Comparison of ENCODE assay signal across 1 cellular context in the genomic region with DNA sequence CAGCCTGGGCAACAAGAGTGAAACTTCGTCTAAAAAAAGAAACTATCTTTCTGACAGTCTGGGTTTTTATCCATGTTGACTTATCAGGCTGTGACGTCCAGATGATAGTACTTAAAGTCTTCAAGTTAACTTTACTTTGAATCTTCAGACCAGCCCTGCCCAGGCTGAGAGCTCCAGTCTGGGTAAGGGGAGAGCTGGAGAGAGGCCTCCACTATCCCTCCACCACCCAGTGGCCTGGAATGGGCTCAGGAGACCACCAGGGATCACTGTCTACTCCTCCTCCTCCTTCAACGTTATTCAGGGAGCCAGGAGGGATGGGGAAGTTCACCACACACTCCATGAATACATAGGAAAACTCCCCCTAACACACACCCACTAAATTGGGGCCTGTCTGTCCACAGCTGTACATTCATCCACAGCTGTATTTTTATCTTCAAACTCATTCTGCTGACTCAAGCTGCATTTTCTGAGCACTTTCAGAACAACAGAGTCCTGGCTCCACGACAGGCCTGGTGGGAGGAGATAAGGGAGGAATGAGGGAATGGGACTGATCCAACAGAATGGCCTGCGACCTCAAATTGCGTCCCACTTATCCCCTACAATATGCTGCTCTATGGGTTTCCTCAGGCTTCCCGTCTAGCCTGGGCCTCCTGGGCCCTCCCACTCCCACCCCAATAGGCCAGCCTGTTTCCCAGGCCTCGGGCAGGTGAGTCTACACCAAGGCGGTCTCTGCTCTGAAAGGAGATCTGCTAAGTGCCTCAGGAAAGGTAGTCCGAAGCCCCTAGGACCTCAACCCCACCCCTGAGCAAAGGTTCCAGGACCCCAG.
TF ChIP-seq lines count a peak whose summit lies in the region.

No MANE protein-coding gene starts in this region.

TF ChIP-seq in HEK293, 187 proteins besides CTCF, POLR2A, EP300 and RAD21 (continued from another document):
- TF ChIP-seq, protein P1, sequence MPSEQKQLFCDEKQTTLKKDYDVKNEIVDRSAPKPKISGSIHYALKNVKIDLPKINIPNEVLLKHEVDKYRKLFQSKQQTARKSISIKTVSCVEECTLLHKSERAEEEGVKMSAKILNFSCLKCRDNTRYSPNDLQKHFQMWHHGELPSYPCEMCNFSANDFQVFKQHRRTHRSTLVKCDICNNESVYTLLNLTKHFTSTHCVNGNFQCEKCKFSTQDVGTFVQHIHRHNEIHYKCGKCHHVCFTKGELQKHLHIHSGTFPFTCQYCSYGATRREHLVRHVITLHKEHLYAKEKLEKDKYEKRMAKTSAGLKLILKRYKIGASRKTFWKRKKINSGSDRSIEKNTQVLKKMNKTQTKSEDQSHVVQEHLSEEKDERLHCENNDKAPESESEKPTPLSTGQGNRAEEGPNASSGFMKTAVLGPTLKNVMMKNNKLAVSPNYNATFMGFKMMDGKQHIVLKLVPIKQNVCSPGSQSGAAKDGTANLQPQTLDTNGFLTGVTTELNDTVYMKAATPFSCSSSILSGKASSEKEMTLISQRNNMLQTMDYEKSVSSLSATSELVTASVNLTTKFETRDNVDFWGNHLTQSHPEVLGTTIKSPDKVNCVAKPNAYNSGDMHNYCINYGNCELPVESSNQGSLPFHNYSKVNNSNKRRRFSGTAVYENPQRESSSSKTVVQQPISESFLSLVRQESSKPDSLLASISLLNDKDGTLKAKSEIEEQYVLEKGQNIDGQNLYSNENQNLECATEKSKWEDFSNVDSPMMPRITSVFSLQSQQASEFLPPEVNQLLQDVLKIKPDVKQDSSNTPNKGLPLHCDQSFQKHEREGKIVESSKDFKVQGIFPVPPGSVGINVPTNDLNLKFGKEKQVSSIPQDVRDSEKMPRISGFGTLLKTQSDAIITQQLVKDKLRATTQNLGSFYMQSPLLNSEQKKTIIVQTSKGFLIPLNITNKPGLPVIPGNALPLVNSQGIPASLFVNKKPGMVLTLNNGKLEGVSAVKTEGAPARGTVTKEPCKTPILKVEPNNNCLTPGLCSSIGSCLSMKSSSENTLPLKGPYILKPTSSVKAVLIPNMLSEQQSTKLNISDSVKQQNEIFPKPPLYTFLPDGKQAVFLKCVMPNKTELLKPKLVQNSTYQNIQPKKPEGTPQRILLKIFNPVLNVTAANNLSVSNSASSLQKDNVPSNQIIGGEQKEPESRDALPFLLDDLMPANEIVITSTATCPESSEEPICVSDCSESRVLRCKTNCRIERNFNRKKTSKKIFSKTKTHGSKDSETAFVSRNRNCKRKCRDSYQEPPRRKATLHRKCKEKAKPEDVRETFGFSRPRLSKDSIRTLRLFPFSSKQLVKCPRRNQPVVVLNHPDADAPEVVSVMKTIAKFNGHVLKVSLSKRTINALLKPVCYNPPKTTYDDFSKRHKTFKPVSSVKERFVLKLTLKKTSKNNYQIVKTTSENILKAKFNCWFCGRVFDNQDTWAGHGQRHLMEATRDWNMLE (tag by site-specific recombination; conservative IDR thresholded peaks at IDR 0.05; ENCODE audit: low read depth), result no peak
- TF ChIP-seq SALL2 (tag by site-specific recombination; IDR thresholded peaks at IDR 0.05; ENCODE audit: borderline replicate concordance) (no peak), KLF1 (tag by site-specific recombination; IDR thresholded peaks at IDR 0.05) (no peak), ZNF350 (tag by site-specific recombination; IDR thresholded peaks at IDR 0.05) (no peak), KLF10 (tag by site-specific recombination; IDR thresholded peaks at IDR 0.05) (0 out of 2 replicates have a peak, but pooled peaks have one; percentile 50), ZNF223 (tag by site-specific recombination; IDR thresholded peaks at IDR 0.05) (no peak), EGR2 (tag by site-specific recombination; IDR thresholded peaks at IDR 0.05; ENCODE audit: low read depth) (0 out of 2 replicates have a peak, but pooled peaks have one; percentile 7), ZNF596 (tag by site-specific recombination; IDR thresholded peaks at IDR 0.05) (no peak), ZNF510 (tag by site-specific recombination; IDR thresholded peaks at IDR 0.05; ENCODE audit: insufficient replicate concordance) (no peak), KLF9 (tag by site-specific recombination; IDR thresholded peaks at IDR 0.05; ENCODE audit: low read depth) (no peak)
- TF ChIP-seq, protein P2, sequence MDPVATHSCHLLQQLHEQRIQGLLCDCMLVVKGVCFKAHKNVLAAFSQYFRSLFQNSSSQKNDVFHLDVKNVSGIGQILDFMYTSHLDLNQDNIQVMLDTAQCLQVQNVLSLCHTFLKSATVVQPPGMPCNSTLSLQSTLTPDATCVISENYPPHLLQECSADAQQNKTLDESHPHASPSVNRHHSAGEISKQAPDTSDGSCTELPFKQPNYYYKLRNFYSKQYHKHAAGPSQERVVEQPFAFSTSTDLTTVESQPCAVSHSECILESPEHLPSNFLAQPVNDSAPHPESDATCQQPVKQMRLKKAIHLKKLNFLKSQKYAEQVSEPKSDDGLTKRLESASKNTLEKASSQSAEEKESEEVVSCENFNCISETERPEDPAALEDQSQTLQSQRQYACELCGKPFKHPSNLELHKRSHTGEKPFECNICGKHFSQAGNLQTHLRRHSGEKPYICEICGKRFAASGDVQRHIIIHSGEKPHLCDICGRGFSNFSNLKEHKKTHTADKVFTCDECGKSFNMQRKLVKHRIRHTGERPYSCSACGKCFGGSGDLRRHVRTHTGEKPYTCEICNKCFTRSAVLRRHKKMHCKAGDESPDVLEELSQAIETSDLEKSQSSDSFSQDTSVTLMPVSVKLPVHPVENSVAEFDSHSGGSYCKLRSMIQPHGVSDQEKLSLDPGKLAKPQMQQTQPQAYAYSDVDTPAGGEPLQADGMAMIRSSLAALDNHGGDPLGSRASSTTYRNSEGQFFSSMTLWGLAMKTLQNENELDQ (tag by site-specific recombination; IDR thresholded peaks at IDR 0.05; ENCODE audit: low read depth), result no peak
- TF ChIP-seq, protein P3, sequence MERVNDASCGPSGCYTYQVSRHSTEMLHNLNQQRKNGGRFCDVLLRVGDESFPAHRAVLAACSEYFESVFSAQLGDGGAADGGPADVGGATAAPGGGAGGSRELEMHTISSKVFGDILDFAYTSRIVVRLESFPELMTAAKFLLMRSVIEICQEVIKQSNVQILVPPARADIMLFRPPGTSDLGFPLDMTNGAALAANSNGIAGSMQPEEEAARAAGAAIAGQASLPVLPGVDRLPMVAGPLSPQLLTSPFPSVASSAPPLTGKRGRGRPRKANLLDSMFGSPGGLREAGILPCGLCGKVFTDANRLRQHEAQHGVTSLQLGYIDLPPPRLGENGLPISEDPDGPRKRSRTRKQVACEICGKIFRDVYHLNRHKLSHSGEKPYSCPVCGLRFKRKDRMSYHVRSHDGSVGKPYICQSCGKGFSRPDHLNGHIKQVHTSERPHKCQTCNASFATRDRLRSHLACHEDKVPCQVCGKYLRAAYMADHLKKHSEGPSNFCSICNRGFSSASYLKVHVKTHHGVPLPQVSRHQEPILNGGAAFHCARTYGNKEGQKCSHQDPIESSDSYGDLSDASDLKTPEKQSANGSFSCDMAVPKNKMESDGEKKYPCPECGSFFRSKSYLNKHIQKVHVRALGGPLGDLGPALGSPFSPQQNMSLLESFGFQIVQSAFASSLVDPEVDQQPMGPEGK (tag by site-specific recombination; IDR thresholded peaks at IDR 0.05), result no peak
TF ChIP-seq in HEK293: peak in this region for 2.
